Comparison of ENCODE assay signal across 16 cellular contexts in the genomic region with DNA sequence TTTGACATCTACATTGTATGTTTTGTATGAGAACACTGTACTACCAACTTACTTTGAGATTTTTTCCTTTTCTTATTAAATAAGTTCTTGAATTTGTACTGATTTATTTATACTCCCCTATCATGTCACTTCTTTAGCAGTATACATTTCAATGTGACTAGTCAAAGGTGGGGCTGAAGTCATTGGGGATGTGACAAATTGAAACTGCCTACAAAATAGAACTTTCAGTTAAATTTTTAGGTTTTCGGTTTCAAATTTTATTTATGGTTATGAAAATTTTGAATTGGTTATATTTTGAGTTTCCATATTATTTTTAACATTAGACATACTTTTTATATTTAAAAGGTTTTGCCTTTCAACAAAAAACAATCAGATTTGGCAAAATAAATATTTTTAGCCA.
A peak's percentile ranks its signal among the peaks of the same experiment; 100 is the strongest.
DNase-seq lines count a peak whose midpoint lies in the region; ATAC-seq, FAIRE-seq and TF ChIP-seq lines count a peak whose summit lies in the region.
"Had no signal": no experiment of that assay in that cellular context is flagged by ENCODE, and none has a peak within 500 bp of the region (broad histone marks: within the 10 kb centered on the region; RNA-seq: fewer than 3 reads in every experiment).

No MANE protein-coding gene starts in this region.

- H3K27ac ChIP-seq in caudate nucleus (ENCODE audit: low read depth, low read length), result no peak overlapping the region
- H3K27ac ChIP-seq: PC-9 had no signal

- DNase-seq in GM18507 (ENCODE audit: extremely low spot score, insufficient read length, low read depth), result no peak
- peak; percentile 15 for DNase-seq in GM20000 (ENCODE audit: low spot score)
- no peak for DNase-seq in caudate nucleus (lab: John Stamatoyannopoulos, UW)
- DNase-seq in left lobe of liver (ENCODE audit: low spot score), result no peak
- DNase-seq in AG20443 (ENCODE audit: low spot score), result no peak
- DNase-seq in UCSD-AML1 (lab: John Stamatoyannopoulos, UW; ENCODE audit: unreplicated experiment), result no peak
- DNase-seq: activated CD4-positive, alpha-beta T cell treated with anti-CD3 and anti-CD28 coated beads, Interleukin-2, amount 10 ng/mL, durations not matched to agents 24 days and 14 days; DND-41; effector CD8-positive, alpha-beta T cell; foreskin melanocyte; NCI-H226; stimulated activated CD4-positive, alpha-beta T cell treated with anti-CD3 and anti-CD28 coated beads, Interleukin-4, amount 100 ng/mL, for 4 hours; stimulated activated naive CD4-positive, alpha-beta T cell treated with Interleukin-2 at 50 U/mL for 16 hours had no signal

- FAIRE-seq in GM18507 (lab: Jason Lieb, UNC), result peak; percentile 35

- TF ChIP-seq CTCF in GM20000 (IDR thresholded peaks at IDR 0.05; ENCODE audit: extremely low read depth, missing control alignments), result no peak

- ATAC-seq in HG02870 (IDR thresholded peaks at IDR 0.05; ENCODE audit: unreplicated experiment), result peak; percentile 57
- peak; percentile 50 for ATAC-seq in HG03460 (IDR thresholded peaks at IDR 0.05; ENCODE audit: unreplicated experiment)
- ATAC-seq in left lobe of liver, result no peak
